8 cellular contexts compared by ENCODE assay signal in the genomic region with DNA sequence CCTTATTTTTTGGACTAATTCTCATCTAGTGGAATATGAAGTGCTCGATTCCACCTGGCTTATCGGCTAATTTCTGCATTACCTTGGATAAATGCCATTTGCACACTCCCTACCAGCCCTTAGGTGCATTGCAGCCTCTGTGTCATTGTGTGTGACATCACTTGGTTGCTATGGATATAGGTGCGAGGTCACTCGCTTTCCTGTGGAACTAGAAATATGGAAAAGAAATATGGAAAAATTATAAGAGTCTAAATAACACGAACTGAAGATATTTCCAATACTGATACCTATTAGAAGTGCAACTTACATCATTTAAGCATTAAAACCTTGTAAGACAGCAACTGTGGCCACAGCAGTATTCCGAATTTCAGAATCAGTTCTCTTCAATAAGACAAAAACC. TPM values are rescaled to one million over a fixed set of nuclear protein-coding genes. Genes with fewer than 3 reads are reported as not detected.
DNase-seq lines count a peak whose midpoint lies in the region; ATAC-seq and TF ChIP-seq lines count a peak whose summit lies in the region.

No MANE protein-coding gene starts in this region.

- H3K27ac ChIP-seq in skin epidermis: peak overlapping the region in 8 of 21 experiments; percentile 5 to 100 (median 99)

- 0 out of 2 replicates have a peak, but pooled peaks have one; percentile 4 for TF ChIP-seq CTCF in BJ (IDR thresholded peaks at IDR 0.05; ENCODE audit: insufficient read depth, low read depth, low read length)

- ATAC-seq in T-helper 17 cell (no peak), HG02885 (IDR thresholded peaks at IDR 0.05; ENCODE audit: poor library complexity, unreplicated experiment) (no peak)

- H3K27me3 ChIP-seq in BJ (ENCODE audit: control insufficient read depth, insufficient read depth, low read length): no peaks in the 10 kb centered on the region

- DNase-seq in BJ (ENCODE audit: low read depth) (no peak), HT-29 (ENCODE audit: low spot score) (peak; percentile 87), T-helper 17 cell (no peak), glomerular visceral epithelial cell (ENCODE audit: extremely low spot score) (peak; percentile 56), T-helper 9 cell (no peak)
- DNase-seq in activated effector memory CD4-positive, alpha-beta T cell treated with anti-CD3 and anti-CD28 coated beads, Interleukin-2, amount 50 U/mL, for 16 hours: no peak

- H3K36me3 Mint-ChIP-seq in T-helper 17 cell (ENCODE audit: low read depth): peaks cover 9% of the 10 kb centered on the region

- no peaks in the 10 kb centered on the region for H3K27me3 Mint-ChIP-seq in T-helper 17 cell

- H3K9me3 ChIP-seq in T-helper 17 cell (ENCODE audit: control insufficient read depth, low read length, poor library complexity, severe bottlenecking): no peaks in the 10 kb centered on the region

- H3K4me3 ChIP-seq in BJ (ENCODE audit: low read depth, low read length): peak overlapping the region; percentile 99
- H3K4me3 ChIP-seq in skin epidermis: peak overlapping the region in 5 of 7 experiments; percentile 70 to 100 (median 89)

- POLR2A ChIA-PET in BJ (lab: Charles Lee): no interaction called here

- peak overlapping the region; percentile 93 for H3K27ac Mint-ChIP-seq in T-helper 17 cell

- 0 out of 2 replicates have a peak, but pooled peaks cover 2% of the 10 kb centered on the region for H3K36me3 ChIP-seq in BJ (ENCODE audit: control insufficient read depth, insufficient read depth, low read length)

- H3K4me3 Mint-ChIP-seq in T-helper 17 cell: peak overlapping the region; percentile 98

- peaks cover 27% of the 10 kb centered on the region for H3K4me1 Mint-ChIP-seq in T-helper 17 cell

- CTCF ChIA-PET in BJ (lab: Yijun Ruan, JAX): no interaction called here

RNA-seq across cellular contexts. Expression of gene YWHAG, which starts 2.0 kb away (rescaled TPM):
- 48.8 and 62.2 TPM in 2 replicates for polyA plus RNA-seq in BJ (2011; rRNA removed)
- polyA minus RNA-seq in BJ (2011; rRNA and poly(A)+ RNA removed): 61.2 and 72.1 TPM in 2 replicates
- 83.2 and 84.6 TPM in 2 replicates for total RNA-seq in HT-29 (2014; rRNA removed; shearing (Covaris generic))
- total RNA-seq in T-helper 17 cell: 10 to 100 TPM; 26.0 to 32.7 TPM

RNA-seq across cellular contexts. Expression of gene SSC4D, which starts 52.7 kb away (rescaled TPM):
- 0.71 and 0.92 TPM in 2 replicates for polyA plus RNA-seq in BJ (2011; rRNA removed)
- 0.24 and 0.46 TPM in 2 replicates for polyA minus RNA-seq in BJ (2011; rRNA and poly(A)+ RNA removed)
- 2.2 and 2.9 TPM in 2 replicates for total RNA-seq in HT-29 (2014; rRNA removed; shearing (Covaris generic))
- not detected for total RNA-seq in T-helper 17 cell

RNA-seq across cellular contexts. Expression of gene HSPB1, which starts 54.4 kb away (rescaled TPM):
- 642 and 966 TPM in 2 replicates for polyA plus RNA-seq in BJ (2011; rRNA removed)
- 142 and 174 TPM in 2 replicates for polyA minus RNA-seq in BJ (2011; rRNA and poly(A)+ RNA removed)
- total RNA-seq in HT-29 (2014; rRNA removed; shearing (Covaris generic)): 116 and 134 TPM in 2 replicates
- total RNA-seq in T-helper 17 cell: 10 to 100 TPM; 25.8 to 33.2 TPM

Comparison
In these comparisons a context has a peak if more than half of its experiments do, and no peak if none do; other contexts are left out.
1. DNase-seq: peak in HT-29 (single experiment) and glomerular visceral epithelial cell (single experiment); none in BJ (single experiment), T-helper 17 cell (0 of 3), T-helper 9 cell (single experiment) and activated effector memory CD4-positive, alpha-beta T cell treated with anti-CD3 and anti-CD28 coated beads, Interleukin-2, amount 50 U/mL, for 16 hours (single experiment).